In the genomic region with DNA sequence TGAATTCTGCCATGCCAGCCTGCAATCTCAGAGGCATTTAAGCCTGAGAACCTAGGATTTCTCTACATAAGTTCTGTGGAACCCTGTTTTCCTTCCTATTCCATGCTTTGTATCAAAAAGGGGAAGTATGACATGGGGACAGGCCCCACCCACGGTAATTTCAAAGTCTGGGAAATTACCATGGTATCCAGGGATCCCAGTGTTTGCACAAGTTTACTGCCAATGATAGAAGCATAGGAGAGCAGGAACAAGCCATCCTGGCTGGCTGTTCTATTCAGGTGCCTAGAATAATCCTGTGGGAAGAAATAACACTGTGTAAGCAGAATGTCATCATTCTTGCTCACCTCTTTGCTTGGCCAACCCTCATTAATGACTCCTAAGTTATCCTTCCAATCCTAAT, we compare ENCODE assay signal across 23 cellular contexts.
"Had no signal": no experiment of that assay in that cellular context is flagged by ENCODE, and none has a peak within 500 bp of the region (broad histone marks: within the 10 kb centered on the region; RNA-seq: fewer than 3 reads in every experiment).

No MANE protein-coding gene starts in this region.

- H3K9me3 Mint-ChIP-seq: activated T-cell treated with anti-CD3 and anti-CD28 coated beads, Interleukin-2, amount 50 U/mL, for 24 hours; activated T-helper 2 cell treated with anti-CD3 and anti-CD28 coated beads, Interferon-gamma antibody, Interleukin-2, Interleukin-4, amounts not matched to agents 10 μg/mL and 5 μg/mL and 100 μg/mL, durations not matched to agents 14 hours and 24 hours and 36 hours; effector memory CD8-positive, alpha-beta T cell; mesothelial cell of epicardium; natural killer cell treated with Interleukin-12 subunit alpha and Interleukin-12 subunit beta and Interleukin-15 and Interleukin-18, amount 100 ng/mL, for 72 hours; stimulated activated naive CD8-positive, alpha-beta T cell treated with anti-CD3 and anti-CD28 coated beads, Interleukin-15, Interleukin-2, amounts not matched to agents 100 ng/mL and 50 ng/mL, for 24 hours had no signal

- H3K4me1 ChIP-seq: ascending aorta, esophagus muscularis mucosa had no signal

- H3K4me3 ChIP-seq: adrenal gland, ascending aorta, dorsolateral prefrontal cortex, esophagus muscularis mucosa, thyroid gland had no signal

- ATAC-seq: effector memory CD8-positive, alpha-beta T cell; natural killer cell treated with Interleukin-12 subunit alpha and Interleukin-12 subunit beta and Interleukin-15 and Interleukin-18, amount 100 ng/mL, for 72 hours had no signal

- H3K27me3 ChIP-seq: adrenal gland, ascending aorta, brain microvascular endothelial cell, dorsolateral prefrontal cortex, esophagus muscularis mucosa, thyroid gland had no signal

- H3K9me3 ChIP-seq: adrenal gland, ascending aorta, esophagus muscularis mucosa, thyroid gland had no signal

- H3K27ac ChIP-seq: adrenal gland, ascending aorta, brain microvascular endothelial cell, dorsolateral prefrontal cortex, esophagus muscularis mucosa, thyroid gland had no signal

- H3K27me3 Mint-ChIP-seq: activated naive CD8-positive, alpha-beta T cell; progenitor cell of endocrine pancreas had no signal

- H3K36me3 ChIP-seq: adrenal gland, ascending aorta, brain microvascular endothelial cell, esophagus muscularis mucosa, thyroid gland had no signal

- DNase-seq: activated CD4-positive, alpha-beta T cell treated with anti-CD3 and anti-CD28 coated beads for 1 hour; activated CD8-positive, alpha-beta memory T cell treated with anti-CD3 and anti-CD28 coated beads, Interleukin-2, amount 50 U/mL, for 4 hours; activated naive CD4-positive, alpha-beta T cell; activated T-cell treated with anti-CD3 and anti-CD28 coated beads, Interleukin-2, amount 50 U/mL, for 24 hours; adrenal gland; brain microvascular endothelial cell; caudate nucleus; dorsolateral prefrontal cortex; effector memory CD8-positive, alpha-beta T cell; islet precursor cell; stimulated activated CD4-positive, alpha-beta T cell treated with anti-CD3 and anti-CD28 coated beads, Interleukin-12 subunit alpha, Interleukin-12 subunit beta, amount 100 ng/mL, for 4 hours; stimulated activated CD4-positive, alpha-beta T cell treated with anti-CD3 and anti-CD28 coated beads, Interleukin-4, amount 100 ng/mL, for 4 hours; substantia nigra; T-helper 1 cell; thyroid gland had no signal

- H3K36me3 Mint-ChIP-seq: activated naive CD8-positive, alpha-beta T cell; mesothelial cell of epicardium; natural killer cell treated with Interleukin-12 subunit alpha and Interleukin-12 subunit beta and Interleukin-15 and Interleukin-18, amount 100 ng/mL, for 72 hours had no signal

- H3K27ac Mint-ChIP-seq: activated naive CD8-positive, alpha-beta T cell; activated T-cell treated with anti-CD3 and anti-CD28 coated beads, Interleukin-2, amount 50 U/mL, for 24 hours; activated T-helper 2 cell treated with anti-CD3 and anti-CD28 coated beads, Interferon-gamma antibody, Interleukin-2, Interleukin-4, amounts not matched to agents 10 μg/mL and 5 μg/mL and 100 μg/mL, durations not matched to agents 14 hours and 24 hours and 36 hours; effector memory CD8-positive, alpha-beta T cell; mesothelial cell of epicardium; natural killer cell treated with Interleukin-12 subunit alpha and Interleukin-12 subunit beta and Interleukin-15 and Interleukin-18, amount 100 ng/mL, for 72 hours; progenitor cell of endocrine pancreas; stimulated activated naive CD8-positive, alpha-beta T cell treated with anti-CD3 and anti-CD28 coated beads, Interleukin-15, Interleukin-2, amounts not matched to agents 100 ng/mL and 50 ng/mL, for 24 hours had no signal

- H3K4me3 Mint-ChIP-seq: activated naive CD8-positive, alpha-beta T cell; activated T-cell treated with anti-CD3 and anti-CD28 coated beads, Interleukin-2, amount 50 U/mL, for 24 hours; effector memory CD8-positive, alpha-beta T cell; mesothelial cell of epicardium; natural killer cell treated with Interleukin-12 subunit alpha and Interleukin-12 subunit beta and Interleukin-15 and Interleukin-18, amount 100 ng/mL, for 72 hours; stimulated activated naive CD8-positive, alpha-beta T cell treated with anti-CD3 and anti-CD28 coated beads, Interleukin-15, Interleukin-2, amounts not matched to agents 100 ng/mL and 50 ng/mL, for 24 hours had no signal
